1 cellular context compared by ENCODE assay signal in genomic region chr16:31201511-31202401, GRCh38.
A peak's percentile ranks its signal among the peaks of the same experiment; 100 is the strongest.
TF ChIP-seq lines count a peak whose summit lies in the region.

No MANE protein-coding gene starts in this region.

TF ChIP-seq in HepG2, 621 proteins besides CTCF, POLR2A, EP300 and RAD21 (continued from another document and continues in another):
- TF ChIP-seq TEAD3 (CRISPR knock-in tag; optimal IDR thresholded peaks at IDR 0.05; ENCODE audit: borderline replicate concordance) (no peak), RXRB (CRISPR knock-in tag; IDR thresholded peaks at IDR 0.05; ENCODE audit: borderline replicate concordance) (no peak), NFAT5 (CRISPR knock-in tag; IDR thresholded peaks at IDR 0.05) (no peak), NAIF1 (CRISPR knock-in tag; IDR thresholded peaks at IDR 0.05; ENCODE audit: borderline replicate concordance) (no peak), ZNF225 (CRISPR knock-in tag; IDR thresholded peaks at IDR 0.05) (0 out of 2 replicates have a peak, but pooled peaks have one; percentile 15), SNAPC4 (CRISPR knock-in tag; IDR thresholded peaks at IDR 0.05) (no peak), IRF2 (CRISPR knock-in tag; IDR thresholded peaks at IDR 0.05) (peak; percentile 2; the same call in 1 of the 2 replicates), ZBTB38 (CRISPR knock-in tag; IDR thresholded peaks at IDR 0.05) (peak; percentile 27; the same call in 1 of the 2 replicates), PHB2 (IDR thresholded peaks at IDR 0.05; ENCODE audit: partially characterized antibody) (no peak), SNAI1 (CRISPR knock-in tag; IDR thresholded peaks at IDR 0.05; ENCODE audit: borderline replicate concordance) (no peak), SAFB2 (CRISPR knock-in tag; IDR thresholded peaks at IDR 0.05; ENCODE audit: borderline replicate concordance, low read depth) (0 out of 2 replicates have a peak, but pooled peaks have one; percentile 22), ETV6 (CRISPR knock-in tag; conservative IDR thresholded peaks at IDR 0.05) (no peak), ZNF160 (CRISPR knock-in tag; IDR thresholded peaks at IDR 0.05) (no peak), HDAC6 (IDR thresholded peaks at IDR 0.05; ENCODE audit: low read depth, low read length) (no peak), SMAD3 (CRISPR knock-in tag; IDR thresholded peaks at IDR 0.05) (no peak), ZNF605 (CRISPR knock-in tag; IDR thresholded peaks at IDR 0.05) (peak; percentile 45; the same call in 1 of the 2 replicates), SP4 (CRISPR knock-in tag; IDR thresholded peaks at IDR 0.05) (peak; percentile 57; the same call in 1 of the 2 replicates), ZNF577 (CRISPR knock-in tag; IDR thresholded peaks at IDR 0.05; ENCODE audit: borderline replicate concordance, low read depth) (no peak), ZC3H4 (CRISPR knock-in tag; IDR thresholded peaks at IDR 0.05; ENCODE audit: borderline replicate concordance) (peak; percentile 32; the same call in 1 of the 2 replicates), CHD2 (IDR thresholded peaks at IDR 0.05; ENCODE audit: low read depth, low read length) (peak; percentile 83), SNRNP70 (IDR thresholded peaks at IDR 0.05; ENCODE audit: low read depth, low read length) (no peak), ELK4 (CRISPR knock-in tag; IDR thresholded peaks at IDR 0.05; ENCODE audit: borderline replicate concordance) (no peak), ZNF749 (CRISPR knock-in tag; IDR thresholded peaks at IDR 0.05; ENCODE audit: borderline replicate concordance) (no peak), CENPT (CRISPR knock-in tag; IDR thresholded peaks at IDR 0.05; ENCODE audit: low read depth) (no peak), PAWR (CRISPR knock-in tag; IDR thresholded peaks at IDR 0.05; ENCODE audit: borderline replicate concordance) (no peak), TAF15 (IDR thresholded peaks at IDR 0.05; ENCODE audit: low read depth, low read length, poor library complexity, severe bottlenecking) (peak; percentile 44), SMAD1 (CRISPR knock-in tag; IDR thresholded peaks at IDR 0.05; ENCODE audit: borderline replicate concordance, low read depth) (0 out of 2 replicates have a peak, but pooled peaks have one; percentile 20), FOXC1 (CRISPR knock-in tag; IDR thresholded peaks at IDR 0.05; ENCODE audit: borderline replicate concordance) (peak; percentile 56; the same call in 1 of the 2 replicates), SRY (CRISPR knock-in tag; IDR thresholded peaks at IDR 0.05) (0 out of 2 replicates have a peak, but pooled peaks have one; percentile 39), ZNF331 (CRISPR knock-in tag; IDR thresholded peaks at IDR 0.05) (no peak), AHR (CRISPR knock-in tag; IDR thresholded peaks at IDR 0.05) (no peak), NONO (IDR thresholded peaks at IDR 0.05) (no peak), NONO (CRISPR knock-in tag; conservative IDR thresholded peaks at IDR 0.05) (peak; percentile 27; the same call in 1 of the 2 replicates), CSRNP1 (CRISPR knock-in tag; IDR thresholded peaks at IDR 0.05) (peak; percentile 60; the same call in 1 of the 2 replicates), TBX2 (CRISPR knock-in tag; IDR thresholded peaks at IDR 0.05; ENCODE audit: borderline replicate concordance) (no peak), HDAC1 (CRISPR knock-in tag; IDR thresholded peaks at IDR 0.05) (peak; percentile 26; the same call in 1 of the 2 replicates), ZNF564 (CRISPR knock-in tag; IDR thresholded peaks at IDR 0.05) (no peak), HOXA3 (CRISPR knock-in tag; IDR thresholded peaks at IDR 0.05) (peak; percentile 6; the same call in 1 of the 2 replicates), HNRNPL (IDR thresholded peaks at IDR 0.05; ENCODE audit: low read depth, low read length) (0 out of 2 replicates have a peak, but pooled peaks have one; percentile 21)
- TF ChIP-seq, protein P1, sequence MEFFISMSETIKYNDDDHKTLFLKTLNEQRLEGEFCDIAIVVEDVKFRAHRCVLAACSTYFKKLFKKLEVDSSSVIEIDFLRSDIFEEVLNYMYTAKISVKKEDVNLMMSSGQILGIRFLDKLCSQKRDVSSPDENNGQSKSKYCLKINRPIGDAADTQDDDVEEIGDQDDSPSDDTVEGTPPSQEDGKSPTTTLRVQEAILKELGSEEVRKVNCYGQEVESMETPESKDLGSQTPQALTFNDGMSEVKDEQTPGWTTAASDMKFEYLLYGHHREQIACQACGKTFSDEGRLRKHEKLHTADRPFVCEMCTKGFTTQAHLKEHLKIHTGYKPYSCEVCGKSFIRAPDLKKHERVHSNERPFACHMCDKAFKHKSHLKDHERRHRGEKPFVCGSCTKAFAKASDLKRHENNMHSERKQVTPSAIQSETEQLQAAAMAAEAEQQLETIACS (CRISPR knock-in tag; IDR thresholded peaks at IDR 0.05): no peak
- TF ChIP-seq, protein P2, sequence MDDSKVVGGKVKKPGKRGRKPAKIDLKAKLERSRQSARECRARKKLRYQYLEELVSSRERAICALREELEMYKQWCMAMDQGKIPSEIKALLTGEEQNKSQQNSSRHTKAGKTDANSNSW (CRISPR knock-in tag; IDR thresholded peaks at IDR 0.05; ENCODE audit: borderline replicate concordance): peak; percentile 55; the same call in 1 of the 2 replicates
- TF ChIP-seq, protein P3, sequence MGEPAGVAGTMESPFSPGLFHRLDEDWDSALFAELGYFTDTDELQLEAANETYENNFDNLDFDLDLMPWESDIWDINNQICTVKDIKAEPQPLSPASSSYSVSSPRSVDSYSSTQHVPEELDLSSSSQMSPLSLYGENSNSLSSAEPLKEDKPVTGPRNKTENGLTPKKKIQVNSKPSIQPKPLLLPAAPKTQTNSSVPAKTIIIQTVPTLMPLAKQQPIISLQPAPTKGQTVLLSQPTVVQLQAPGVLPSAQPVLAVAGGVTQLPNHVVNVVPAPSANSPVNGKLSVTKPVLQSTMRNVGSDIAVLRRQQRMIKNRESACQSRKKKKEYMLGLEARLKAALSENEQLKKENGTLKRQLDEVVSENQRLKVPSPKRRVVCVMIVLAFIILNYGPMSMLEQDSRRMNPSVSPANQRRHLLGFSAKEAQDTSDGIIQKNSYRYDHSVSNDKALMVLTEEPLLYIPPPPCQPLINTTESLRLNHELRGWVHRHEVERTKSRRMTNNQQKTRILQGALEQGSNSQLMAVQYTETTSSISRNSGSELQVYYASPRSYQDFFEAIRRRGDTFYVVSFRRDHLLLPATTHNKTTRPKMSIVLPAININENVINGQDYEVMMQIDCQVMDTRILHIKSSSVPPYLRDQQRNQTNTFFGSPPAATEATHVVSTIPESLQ (CRISPR knock-in tag; conservative IDR thresholded peaks at IDR 0.05): no peak
- TF ChIP-seq, protein P4, sequence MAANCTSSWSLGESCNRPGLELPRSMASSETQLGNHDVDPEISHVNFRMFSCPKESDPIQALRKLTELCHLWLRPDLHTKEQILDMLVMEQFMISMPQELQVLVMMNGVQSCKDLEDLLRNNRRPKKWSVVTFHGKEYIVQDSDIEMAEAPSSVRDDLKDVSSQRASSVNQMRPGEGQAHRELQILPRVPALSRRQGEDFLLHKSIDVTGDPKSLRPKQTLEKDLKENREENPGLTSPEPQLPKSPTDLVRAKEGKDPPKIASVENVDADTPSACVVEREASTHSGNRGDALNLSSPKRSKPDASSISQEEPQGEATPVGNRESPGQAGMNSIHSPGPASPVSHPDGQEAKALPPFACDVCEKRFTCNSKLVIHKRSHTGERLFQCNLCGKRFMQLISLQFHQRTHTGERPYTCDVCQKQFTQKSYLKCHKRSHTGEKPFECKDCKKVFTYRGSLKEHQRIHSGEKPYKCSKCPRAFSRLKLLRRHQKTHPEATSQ (CRISPR knock-in tag; IDR thresholded peaks at IDR 0.05; ENCODE audit: borderline replicate concordance): 0 out of 2 replicates have a peak, but pooled peaks have one; percentile 41
